ENCODE assay signal across 20 cellular contexts in the genomic region with DNA sequence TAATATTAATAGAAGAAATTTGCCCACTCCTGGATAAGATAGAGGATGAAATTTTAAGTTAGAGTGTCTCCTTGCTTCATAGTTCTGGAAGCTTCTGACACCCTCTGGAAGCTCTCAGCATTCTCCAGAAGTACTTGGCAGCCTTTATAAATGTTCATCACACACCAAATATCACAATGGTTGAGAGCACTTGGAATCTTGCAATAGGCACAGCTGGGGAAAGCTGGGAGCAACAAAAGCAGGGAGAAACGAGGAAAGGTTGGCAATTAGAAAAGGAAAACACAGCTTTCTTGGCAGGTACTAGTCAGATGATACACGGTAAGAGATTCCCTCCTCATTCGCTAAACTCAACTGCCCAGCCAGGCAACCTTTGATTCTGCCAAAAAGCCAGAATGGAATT.
"Had no signal": no experiment of that assay in that cellular context is flagged by ENCODE, and none has a peak within 500 bp of the region (broad histone marks: within the 10 kb centered on the region; RNA-seq: fewer than 3 reads in every experiment).

No MANE protein-coding gene starts in this region.

- H3K27me3 ChIP-seq: heart right ventricle, right lobe of liver, spleen, tibial artery, upper lobe of right lung, vagina had no signal

- H3K9me3 ChIP-seq: psoas muscle, right lobe of liver, spleen, tibial artery, upper lobe of right lung, vagina had no signal

- DNase-seq: dermis blood vessel endothelial cell; erythroblast; foreskin melanocyte; heart right ventricle; hypothalamus; kidney glomerular epithelial cell; mammary epithelial cell; naive thymus-derived CD4-positive, alpha-beta T cell; nephron progenitor cell; psoas muscle; retina; right lobe of liver; spleen; stimulated activated CD4-positive, alpha-beta T cell treated with anti-CD3 and anti-CD28 coated beads, Interleukin-15, amount 100 ng/mL, for 24 hours; stimulated activated CD4-positive, alpha-beta T cell treated with anti-CD3 and anti-CD28 coated beads, Interleukin-1b, Interleukin-23, amount 100 ng/mL, for 48 hours; stimulated activated CD4-positive, alpha-beta T cell treated with anti-CD3 and anti-CD28 coated beads, Interleukin-4, amount 100 ng/mL, for 24 hours; tibial artery; upper lobe of right lung had no signal

- H3K4me3 ChIP-seq: heart right ventricle, psoas muscle, right lobe of liver, spleen, tibial artery, upper lobe of right lung, vagina had no signal

- H3K36me3 ChIP-seq: heart right ventricle, right lobe of liver, spleen, tibial artery, upper lobe of right lung, vagina had no signal

- ATAC-seq: naive thymus-derived CD4-positive, alpha-beta T cell; right lobe of liver; stimulated activated memory B cell treated with anti-CD40 and anti-IgM and Interleukin-4, amounts not matched to agents 10 μg/mL and 1 μg/mL and 100 μg/mL, for 72 hours; upper lobe of right lung had no signal

- H3K4me1 ChIP-seq: heart right ventricle, psoas muscle, right lobe of liver, spleen, tibial artery, upper lobe of right lung, vagina had no signal
